ENCODE assay signal across 12 cellular contexts in genomic region chr11:117200813-117201515, GRCh38. TPM values are rescaled to one million over a fixed set of nuclear protein-coding genes. Genes with fewer than 3 reads are reported as not detected.
DNase-seq lines count a peak whose midpoint lies in the region; ATAC-seq and TF ChIP-seq lines count a peak whose summit lies in the region.
"Had no signal": no experiment of that assay in that cellular context is flagged by ENCODE, and none has a peak within 500 bp of the region (broad histone marks: within the 10 kb centered on the region; RNA-seq: fewer than 3 reads in every experiment).

No MANE protein-coding gene starts in this region.

- H3K79me2 ChIP-seq in fibroblast of lung (ENCODE audit: control insufficient read depth, insufficient read depth, low read length): peaks cover 48% of the 10 kb centered on the region

- H3K4me3 ChIP-seq in fibroblast of lung (replicated peaks in 1 of 4; ENCODE audit: control extremely low read depth in 1 of 4, insufficient read depth in 1 of 4, low read depth in 3 of 4, low read length in 4 of 4) (peak overlapping the region; percentile 47 to 76 (median 58)), uterus (peak overlapping the region; percentile 58 to 95)

- no peaks in the 10 kb centered on the region for H3K9me3 Mint-ChIP-seq in nephron
- peaks cover 0 to 3% (median 0%) of the 10 kb centered on the region in 7 donors for H3K9me3 Mint-ChIP-seq in CD14-positive monocyte
- H3K9me3 Mint-ChIP-seq: activated T-cell treated with anti-CD3 and anti-CD28 coated beads, Interleukin-2, amount 50 U/mL, for 72 hours; T-helper 1 cell treated with Interleukin-12 subunit alpha and Interleukin-12 subunit beta and Interleukin-4 antibody, amounts not matched to agents 30 μg/mL and 1 μg/mL, for 36 hours had no signal

- H3K36me3 Mint-ChIP-seq in nephron (ENCODE audit: low read depth) (peaks cover 28% of the 10 kb centered on the region), CD14-positive monocyte (peaks cover 54 to 65% of the 10 kb centered on the region in 2 donors)

- DNase-seq in Right ventricle myocardium inferior (ENCODE audit: missing footprints) (peak; percentile 53), Right ventricle myocardium superior (no peak), fibroblast of lung (ENCODE audit: low read depth in 2 of 2) (no peak), uterus (peak in 1 of 2 donors; percentile 40), KBM-7 (no peak), NCI-H1694 treated with DMSO at 0.1 percent for 48 hours (lab: John Stamatoyannopoulos, UW) (no peak), CD14-positive monocyte (ENCODE audit: low spot score) (no peak)
- DNase-seq: activated T-cell treated with anti-CD3 and anti-CD28 coated beads, Interleukin-2, amount 50 U/mL, for 72 hours; NCI-H2171 treated with DMSO at 0.1 percent for 48 hours; stimulated activated naive CD4-positive, alpha-beta T cell treated with Interleukin-2 at 50 U/mL for 16 hours had no signal

- TF ChIP-seq CTCF in fibroblast of lung (conservative IDR thresholded peaks at IDR 0.05 in 1 of 2, IDR thresholded peaks at IDR 0.05 in 1 of 2; ENCODE audit: low read depth in 1 of 2, low read length in 2 of 2): no peak
- TF ChIP-seq CTCF in nephron (IDR thresholded peaks at IDR 0.05; ENCODE audit: unreplicated experiment in 3 of 3): no peak
- TF ChIP-seq CTCF in uterus (IDR thresholded peaks at IDR 0.05): no peak
- TF ChIP-seq CTCF in CD14-positive monocyte (IDR thresholded peaks at IDR 0.05): no peak

- peak overlapping the region in 2 of 3 experiments; percentile 80 to 96 for H3K27ac Mint-ChIP-seq in nephron
- peak overlapping the region in 2 of 7 donors; percentile 54 to 71 for H3K27ac Mint-ChIP-seq in CD14-positive monocyte
- H3K27ac Mint-ChIP-seq: activated T-cell treated with anti-CD3 and anti-CD28 coated beads, Interleukin-2, amount 50 U/mL, for 72 hours; T-helper 1 cell treated with Interleukin-12 subunit alpha and Interleukin-12 subunit beta and Interleukin-4 antibody, amounts not matched to agents 30 μg/mL and 1 μg/mL, for 36 hours had no signal

- in situ Hi-C loops in KBM-7 (cut with MboI; ENCODE audit: low pct_unique_long_range_greater_than_20kb, low sequenced_read_pairs): no loop called here

- H3K9ac ChIP-seq in fibroblast of lung (ENCODE audit: insufficient read depth, low read length): peak overlapping the region; percentile 79

- H3K4me1 ChIP-seq in fibroblast of lung (ENCODE audit: control insufficient read depth, extremely low read depth, insufficient read depth, low read length): peaks cover 41% of the 10 kb centered on the region
- H3K4me1 ChIP-seq in uterus: peaks cover 0 to 12% of the 10 kb centered on the region in 2 donors

- H3K36me3 ChIP-seq in fibroblast of lung (ENCODE audit: control insufficient read depth, insufficient read depth, low read length) (peaks cover 20% of the 10 kb centered on the region), uterus (no peaks in the 10 kb centered on the region)

- no peaks in the 10 kb centered on the region for H4K20me1 ChIP-seq in fibroblast of lung (ENCODE audit: control insufficient read depth, extremely low read depth, insufficient read depth, low read length)

- H3K9me3 ChIP-seq in fibroblast of lung (ENCODE audit: control insufficient read depth, insufficient read depth, low read depth, low read length) (no peaks in the 10 kb centered on the region), uterus (no peaks in the 10 kb centered on the region)

- H3K4me1 Mint-ChIP-seq in nephron (peaks cover 59% of the 10 kb centered on the region), CD14-positive monocyte (peaks cover 19% of the 10 kb centered on the region)

- H3K27me3 Mint-ChIP-seq in nephron (ENCODE audit: low read depth) (no peaks in the 10 kb centered on the region), CD14-positive monocyte (ENCODE audit: low read depth in 3 of 3) (peaks cover 3 to 7% (median 6%) of the 10 kb centered on the region in 3 donors)

- H3K27me3 ChIP-seq in fibroblast of lung (ENCODE audit: control insufficient read depth, insufficient read depth, low read length) (no peaks in the 10 kb centered on the region), uterus (no peaks in the 10 kb centered on the region)

- ATAC-seq in Right ventricle myocardium inferior (no peak), Right ventricle myocardium superior (ENCODE audit: poor library complexity) (no peak)
- ATAC-seq: activated T-cell treated with anti-CD3 and anti-CD28 coated beads, Interleukin-2, amount 50 U/mL, for 72 hours had no signal

- intact Hi-C loops in Right ventricle myocardium inferior (cut with DNase I): no loop called here
- intact Hi-C loops in Right ventricle myocardium superior (cut with DNase I): no loop called here
- intact Hi-C loops in uterus (cut with DNase I; ENCODE audit: low total_unique reads): no loop called here
- intact Hi-C loops in CD14-positive monocyte (cut with micrococcal nuclease): no loop called here

- no peak for TF ChIP-seq POLR2A in uterus (IDR thresholded peaks at IDR 0.05)

- peak overlapping the region; percentile 86 for H3K4me2 ChIP-seq in fibroblast of lung (ENCODE audit: extremely low read depth, insufficient read depth, low read length)

- H3K4me3 Mint-ChIP-seq in nephron (peak overlapping the region; percentile 55 to 89 (median 89)), CD14-positive monocyte (no peak overlapping the region)
- H3K4me3 Mint-ChIP-seq: activated T-cell treated with anti-CD3 and anti-CD28 coated beads, Interleukin-2, amount 50 U/mL, for 72 hours; T-helper 1 cell treated with Interleukin-12 subunit alpha and Interleukin-12 subunit beta and Interleukin-4 antibody, amounts not matched to agents 30 μg/mL and 1 μg/mL, for 36 hours had no signal

- H2AFZ ChIP-seq in fibroblast of lung (ENCODE audit: low read length): no peak overlapping the region

- H3K27ac ChIP-seq in fibroblast of lung (ENCODE audit: insufficient read depth, low read length): peak overlapping the region; percentile 85
- peak overlapping the region; percentile 97 to 98 for H3K27ac ChIP-seq in uterus

RNA-seq across cellular contexts. Expression of gene TAGLN, which starts 1.8 kb away (rescaled TPM):
- total RNA-seq in Right ventricle myocardium inferior: 122 TPM
- 91.4 TPM for total RNA-seq in Right ventricle myocardium superior
- 608 and 824 TPM in 2 replicates for total RNA-seq in fibroblast of lung
- polyA plus RNA-seq in fibroblast of lung: 1,148 and 4,435 TPM in 2 replicates
- polyA plus RNA-seq in fibroblast of lung (2012): 941 and 3,722 TPM in 2 replicates
- 269 and 1,364 TPM in 2 replicates for polyA minus RNA-seq in fibroblast of lung (ENCODE audit: low replicate concordance)
- total RNA-seq in uterus: 1,000 to 10,000 TPM; 1,588 to 9,854 (median 3,936) TPM
- 1 to 10 TPM; 3.6 to 4.0 TPM for polyA plus RNA-seq in CD14-positive monocyte

RNA-seq across cellular contexts. Expression of gene SIDT2, which starts 22.4 kb away (rescaled TPM):
- 26.1 TPM for total RNA-seq in Right ventricle myocardium inferior
- 19.5 TPM for total RNA-seq in Right ventricle myocardium superior
- total RNA-seq in fibroblast of lung: 10.3 and 23.5 TPM in 2 replicates
- 24.3 and 27.2 TPM in 2 replicates for polyA plus RNA-seq in fibroblast of lung
- 32.9 and 42.1 TPM in 2 replicates for polyA plus RNA-seq in fibroblast of lung (2012)
- polyA minus RNA-seq in fibroblast of lung (ENCODE audit: low replicate concordance): 219 and 284 TPM in 2 replicates
- total RNA-seq in uterus: 10 to 100 TPM in 3 of 4 donors, 1 to 10 TPM in 1; 6.4 to 91.3 (median 28.7) TPM
- 10 to 100 TPM; 21.8 to 41.8 TPM for polyA plus RNA-seq in CD14-positive monocyte

RNA-seq across cellular contexts. Expression of gene PCSK7, which starts 30.9 kb away (rescaled TPM):
- total RNA-seq in Right ventricle myocardium inferior (26.7 TPM), Right ventricle myocardium superior (22.3 TPM), fibroblast of lung (26.5 and 38.3 TPM in 2 replicates), uterus (10 to 100 TPM; 23.3 to 78.9 (median 35.3) TPM)
- polyA plus RNA-seq in fibroblast of lung (26.8 and 28.2 TPM in 2 replicates), CD14-positive monocyte (1 to 10 TPM; 6.1 to 9.5 TPM)
- polyA plus RNA-seq in fibroblast of lung (2012): 33.6 and 41.3 TPM in 2 replicates
- polyA minus RNA-seq in fibroblast of lung (ENCODE audit: low replicate concordance): 70.5 and 77.2 TPM in 2 replicates

RNA-seq across cellular contexts. Expression of gene RNF214, which starts 31.5 kb away (rescaled TPM):
- total RNA-seq in Right ventricle myocardium inferior (17.3 TPM), Right ventricle myocardium superior (19.8 TPM), fibroblast of lung (11.3 and 13.4 TPM in 2 replicates), uterus (10 to 100 TPM in 2 of 4 donors, 1 to 10 TPM in 2; 4.4 to 38.6 (median 11.4) TPM)
- polyA plus RNA-seq in fibroblast of lung (12.1 and 12.9 TPM in 2 replicates), CD14-positive monocyte (1 to 10 TPM; 6.4 to 7.8 TPM)
- 10.2 and 10.3 TPM in 2 replicates for polyA plus RNA-seq in fibroblast of lung (2012)
- 56.7 and 83.1 TPM in 2 replicates for polyA minus RNA-seq in fibroblast of lung (ENCODE audit: low replicate concordance)

RNA-seq across cellular contexts. Expression of gene PAFAH1B2, which starts 56.9 kb away (rescaled TPM):
- total RNA-seq in Right ventricle myocardium inferior (52.3 TPM), Right ventricle myocardium superior (42.6 TPM), fibroblast of lung (110 and 112 TPM in 2 replicates), uterus (100 to 1,000 TPM in 3 of 4 donors, 10 to 100 TPM in 1; 62.8 to 154 (median 128) TPM)
- polyA plus RNA-seq in fibroblast of lung (56.2 and 70.8 TPM in 2 replicates), CD14-positive monocyte (10 to 100 TPM; 23.7 to 25.1 TPM)
- 48.6 and 52.1 TPM in 2 replicates for polyA plus RNA-seq in fibroblast of lung (2012)
- 118 and 133 TPM in 2 replicates for polyA minus RNA-seq in fibroblast of lung (ENCODE audit: low replicate concordance)

Comparison
In these comparisons a context has a peak if more than half of its experiments do, and no peak if none do; other contexts are left out.
1. H3K4me3 Mint-ChIP-seq: peak in nephron (3 of 3); none in CD14-positive monocyte (0 of 2).